Comparison of ENCODE assay signal across 25 cellular contexts in the genomic region with DNA sequence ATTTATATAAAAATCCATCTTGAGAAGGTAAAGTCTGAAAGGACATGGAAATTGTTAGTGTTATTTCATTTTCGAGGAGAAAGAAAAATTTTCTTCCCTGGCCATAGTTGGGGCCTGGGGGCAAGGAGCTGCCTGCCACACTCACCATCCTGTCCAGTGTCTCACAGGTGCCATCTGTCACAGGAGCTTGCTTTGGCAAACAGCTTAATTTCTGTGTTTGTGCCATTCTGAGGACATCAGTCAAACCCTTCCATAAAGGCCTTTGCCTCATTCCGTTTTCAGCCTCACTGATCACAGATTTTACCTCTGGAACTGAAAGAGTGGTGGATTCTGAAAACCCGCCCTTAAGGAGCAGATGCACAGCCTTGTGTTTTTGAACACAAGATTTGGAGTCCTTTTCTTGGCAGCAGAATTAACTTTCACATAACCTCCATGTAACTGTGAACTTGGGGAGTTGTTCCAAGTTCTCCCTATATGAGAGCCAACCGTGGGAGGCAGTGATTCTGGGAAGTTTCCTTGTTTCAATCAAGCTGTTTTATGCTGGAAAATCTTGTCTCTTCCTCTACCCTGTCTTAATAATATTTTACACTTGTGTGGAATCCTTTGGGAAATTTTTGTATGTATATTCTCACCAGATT.
"Had no signal": no experiment of that assay in that cellular context is flagged by ENCODE, and none has a peak within 500 bp of the region (broad histone marks: within the 10 kb centered on the region; RNA-seq: fewer than 3 reads in every experiment).

No MANE protein-coding gene starts in this region.

- ATAC-seq: activated CD4-positive, CD25-positive, alpha-beta regulatory T cell treated with anti-CD3 and anti-CD28 coated beads, Interleukin-2, amount 50 U/mL, for 24 hours; esophagus mucosa; foreskin keratinocyte; left lobe of liver; stimulated activated effector memory CD8-positive, alpha-beta T cell treated with anti-CD3 and anti-CD28 coated beads, Interleukin-12 subunit alpha, Interleukin-12 subunit beta, amount 100 ng/mL, for 72 hours; upper lobe of right lung had no signal

- H3K4me3 ChIP-seq: heart left ventricle, sigmoid colon, tibial artery, upper lobe of right lung had no signal

- DNase-seq: activated CD4-positive, alpha-beta T cell treated with anti-CD3 and anti-CD28 coated beads for 48 hours; activated CD4-positive, alpha-beta T cell treated with anti-CD3 and anti-CD28 coated beads, Interleukin-2, amount 50 U/mL, for 48 hours; activated CD8-positive, alpha-beta memory T cell treated with anti-CD3 and anti-CD28 coated beads, Interleukin-2, amount 50 U/mL, for 4 hours; activated gamma-delta T cell; activated naive CD4-positive, alpha-beta T cell treated with anti-CD3 and anti-CD28 coated beads, Interleukin-2, amount 10 ng/mL, durations not matched to agents 7 days and 5 days; activated naive CD8-positive, alpha-beta T cell treated with anti-CD3 and anti-CD28 coated beads, Interleukin-2, amount 10 ng/mL, durations not matched to agents 7 days and 5 days; activated T-cell treated with anti-CD3 and anti-CD28 coated beads, Interleukin-2, amount 50 U/mL, for 1 hour; brain microvascular endothelial cell; endodermal cell; foreskin keratinocyte; heart left ventricle; hypothalamus; immature natural killer cell; nephron progenitor cell; sigmoid colon; small intestine; stimulated activated CD4-positive, alpha-beta T cell treated with anti-CD3 and anti-CD28 coated beads, Interleukin-4, amount 100 ng/mL, for 24 hours; T1000; tibial artery; upper lobe of right lung; WERI-Rb-1 had no signal
